ENCODE assay signal across 18 cellular contexts in genomic region chr18:3722662-3723433, GRCh38.
DNase-seq lines count a peak whose midpoint lies in the region; ATAC-seq, FAIRE-seq and TF ChIP-seq lines count a peak whose summit lies in the region.
"Had no signal": no experiment of that assay in that cellular context is flagged by ENCODE, and none has a peak within 500 bp of the region (broad histone marks: within the 10 kb centered on the region; RNA-seq: fewer than 3 reads in every experiment).

No MANE protein-coding gene starts in this region.

- CTCF ChIA-PET in A549 (lab: Yijun Ruan, JAX), result interaction anchor here (0.8 to 1.4 kb wide), 4 partner anchors 8 to 345 kb away, joined by 3 to 5 read pairs (median 4); no protein-coding TSS in a partner anchor

- H4K8ac ChIP-seq in H9 (replicated peaks; ENCODE audit: insufficient read length, low read depth, low read length), result no peak overlapping the region

- POLR2A ChIA-PET in A549 (lab: Yijun Ruan, JAX), result interaction anchor here (0.7 kb wide), 1 partner anchor 129 kb away, joined by 3 read pairs; no protein-coding TSS in a partner anchor

- no peak overlapping the region for H3K14ac ChIP-seq in H9 (ENCODE audit: insufficient read depth, low read length)

- H3K4me1 ChIP-seq in A549, result peaks cover 34% of the 10 kb centered on the region
- peaks cover 2% of the 10 kb centered on the region; the same call in 1 of the 2 replicates for H3K4me1 ChIP-seq in H9 (ENCODE audit: insufficient read depth, low read length)
- H3K4me1 ChIP-seq in lung (ENCODE audit: control insufficient read depth in 2 of 2, insufficient read depth in 2 of 2, low read length in 2 of 2), result no peaks in the 10 kb centered on the region

- H2AK5ac ChIP-seq in H9 (ENCODE audit: insufficient read length, low read length), result no peak overlapping the region

- H3K79me2 ChIP-seq in H9 (ENCODE audit: insufficient read depth, low read length), result no peaks in the 10 kb centered on the region

- H3K4me3 Mint-ChIP-seq in H9 (no peak overlapping the region), brain (peak overlapping the region in 1 of 5 experiments; percentile 64)
- H3K4me3 Mint-ChIP-seq: activated CD4-positive, alpha-beta T cell treated with anti-CD3 and anti-CD28 coated beads, Interleukin-2, amount 10 ng/mL, durations not matched to agents 24 days and 14 days; activated T-cell treated with anti-CD3 and anti-CD28 coated beads, Interleukin-2, amount 50 U/mL, for 24 hours; stimulated activated naive CD8-positive, alpha-beta T cell treated with anti-CD3 and anti-CD28 coated beads, Interleukin-15, Interleukin-2, amounts not matched to agents 100 ng/mL and 50 ng/mL, for 24 hours had no signal

- H3K4me2 ChIP-seq in A549 (peak overlapping the region; percentile 49), H9 (ENCODE audit: insufficient read depth, insufficient read length, low read length) (no peak overlapping the region)

- no peaks in the 10 kb centered on the region for H3K79me1 ChIP-seq in H9 (ENCODE audit: insufficient read depth, low read depth, low read length, poor library complexity, severe bottlenecking)

- H3K9me3 ChIP-seq in A549 (no peaks in the 10 kb centered on the region), H9 (ENCODE audit: control insufficient read depth, low read depth, low read length) (no peaks in the 10 kb centered on the region), lung (ENCODE audit: control insufficient read depth in 2 of 2, insufficient read depth in 1 of 2, low read length in 1 of 2) (no peaks in the 10 kb centered on the region)
- H3K9me3 ChIP-seq: esophagus squamous epithelium had no signal

- H4K5ac ChIP-seq in H9 (ENCODE audit: insufficient read length, low read depth, low read length), result no peak overlapping the region

- H2BK120ac ChIP-seq in H9 (ENCODE audit: low read depth, low read length, poor library complexity, severe bottlenecking), result no peak overlapping the region

- H2AFZ ChIP-seq in H9 (ENCODE audit: low read length), result no peak overlapping the region

- no peak overlapping the region for H3K18ac ChIP-seq in H9 (ENCODE audit: insufficient read length, low read depth, low read length)

- H3K36me3 Mint-ChIP-seq in H9 (ENCODE audit: insufficient read depth in 1 of 3, low read depth in 3 of 3), result no peaks in the 10 kb centered on the region; a peak in 1 of 7 replicates
- H3K36me3 Mint-ChIP-seq in brain, result peaks cover 8% of the 10 kb centered on the region

- ATAC-seq in A549, result no peak
- ATAC-seq in lung (ENCODE audit: insufficient read depth, low FRiP score), result no peak

- H3K27me3 ChIP-seq in H9 (ENCODE audit: insufficient read depth, low read length) (no peaks in the 10 kb centered on the region), lung (ENCODE audit: control insufficient read depth, insufficient read depth) (no peaks in the 10 kb centered on the region)
- H3K27me3 ChIP-seq: esophagus squamous epithelium had no signal

- no peak overlapping the region for H4K91ac ChIP-seq in H9 (ENCODE audit: insufficient read length, low read depth, low read length)

- H3K27me3 Mint-ChIP-seq in H9 (ENCODE audit: low read depth), result no peaks in the 10 kb centered on the region
- peaks cover 3% of the 10 kb centered on the region for H3K27me3 Mint-ChIP-seq in brain

- no peak for FAIRE-seq in A549 (lab: Jason Lieb, UNC)

- H3K27ac ChIP-seq in A549 (no peak overlapping the region; a peak in 1 of 6 replicates), H9 (ENCODE audit: insufficient read length, low read depth, low read length) (no peak overlapping the region), lung (ENCODE audit: low read depth in 1 of 2, low read length in 1 of 2) (no peak overlapping the region)

- no peak for TF ChIP-seq POLR2A in A549 (IDR thresholded peaks at IDR 0.05; ENCODE audit: low read length)

- H3K36me3 ChIP-seq in lung (ENCODE audit: control insufficient read depth in 2 of 2, insufficient read depth in 2 of 2, low read length in 2 of 2), result no peaks in the 10 kb centered on the region
- H3K36me3 ChIP-seq: esophagus squamous epithelium had no signal

- H3K9me3 Mint-ChIP-seq in H9, result no peaks in the 10 kb centered on the region
- no peaks in the 10 kb centered on the region for H3K9me3 Mint-ChIP-seq in brain
- H3K9me3 Mint-ChIP-seq: activated CD4-positive, alpha-beta T cell treated with anti-CD3 and anti-CD28 coated beads, Interleukin-2, amount 10 ng/mL, durations not matched to agents 24 days and 14 days; activated T-cell treated with anti-CD3 and anti-CD28 coated beads, Interleukin-2, amount 50 U/mL, for 24 hours; stimulated activated naive CD8-positive, alpha-beta T cell treated with anti-CD3 and anti-CD28 coated beads, Interleukin-15, Interleukin-2, amounts not matched to agents 100 ng/mL and 50 ng/mL, for 24 hours had no signal

- no peaks in the 10 kb centered on the region for H3K23me2 ChIP-seq in H9 (ENCODE audit: insufficient read length, low read depth, low read length, poor library complexity, severe bottlenecking)

- no peak overlapping the region for H2BK15ac ChIP-seq in H9 (ENCODE audit: low read depth, low read length)

- H3K4me3 ChIP-seq in A549 (no peak overlapping the region), lung (no peak overlapping the region)
- H3K4me3 ChIP-seq: esophagus squamous epithelium had no signal

- no peak overlapping the region for H3K56ac ChIP-seq in H9 (ENCODE audit: insufficient read length, low read depth, low read length)

- WGBS in A549 (ENCODE audit: missing lambda C conversion rate), result 42% methylated on average over 5 of the region's 5 CpGs
- no CpG with 5 or more reads among the region's 5 CpGs for WGBS in H9 (ENCODE audit: extremely low coverage, insufficient read length, low lambda C conversion rate)
- WGBS in lung, 2 donors, result 24 to 35% methylated on average over 5 of the region's 5 CpGs

- no peak overlapping the region for H2BK5ac ChIP-seq in H9 (ENCODE audit: insufficient read length, low read length)

- no peak for TF ChIP-seq EP300 in A549 (IDR thresholded peaks at IDR 0.05)

- DNase-seq in A549 (ENCODE audit: low read depth in 1 of 2, low spot score in 1 of 2), result peak in 1 of 2 experiments; percentile 13
- DNase-seq in H9, result no peak
- DNase-seq in lung (ENCODE audit: low spot score), result peak; percentile 10
- DNase-seq in GM10266 (ENCODE audit: extremely low spot score), result no peak
- no peak for DNase-seq in stimulated activated CD4-positive, alpha-beta T cell treated with anti-CD3 and anti-CD28 coated beads, Interleukin-4, amount 100 ng/mL, for 24 hours
- no peak for DNase-seq in stimulated activated CD4-positive, alpha-beta T cell treated with anti-CD3 and anti-CD28 coated beads, Interleukin-4, amount 100 ng/mL, for 1 hour
- no peak for DNase-seq in NCI-H226
- DNase-seq: activated CD4-positive, alpha-beta T cell treated with anti-CD3 and anti-CD28 coated beads, Interleukin-2, amount 10 ng/mL, durations not matched to agents 24 days and 14 days; activated T-cell treated with anti-CD3 and anti-CD28 coated beads, Interleukin-2, amount 50 U/mL, for 24 hours; DMS153; esophagus squamous epithelium; HCEC 1CT; NCI-H1694 treated with DMSO at 0.1 percent for 48 hours; NCI-H748 treated with DMSO at 0.1 percent for 48 hours; SHP77 treated with DMSO at 0.1 percent for 48 hours; T-helper 9 cell had no signal

- H3K27ac Mint-ChIP-seq in H9 (peak overlapping the region in 2 of 3 experiments; percentile 47 to 67; a peak in 2 of 7 replicates), brain (peak overlapping the region in 3 of 5 experiments; percentile 52 to 93 (median 59))
- H3K27ac Mint-ChIP-seq: activated CD4-positive, alpha-beta T cell treated with anti-CD3 and anti-CD28 coated beads, Interleukin-2, amount 10 ng/mL, durations not matched to agents 24 days and 14 days; activated T-cell treated with anti-CD3 and anti-CD28 coated beads, Interleukin-2, amount 50 U/mL, for 24 hours; stimulated activated naive CD8-positive, alpha-beta T cell treated with anti-CD3 and anti-CD28 coated beads, Interleukin-15, Interleukin-2, amounts not matched to agents 100 ng/mL and 50 ng/mL, for 24 hours had no signal

- no peak overlapping the region for H2BK12ac ChIP-seq in H9 (ENCODE audit: insufficient read length, low read depth, low read length)

- TF ChIP-seq CTCF in A549 (IDR thresholded peaks at IDR 0.05), result no peak
- TF ChIP-seq CTCF in H9 (conservative IDR thresholded peaks at IDR 0.05), result no peak
- no peak for TF ChIP-seq CTCF in brain (conservative IDR thresholded peaks at IDR 0.05)
- TF ChIP-seq CTCF in lung (IDR thresholded peaks at IDR 0.05; ENCODE audit: control extremely low read depth, extremely low read depth), result no peak
- TF ChIP-seq CTCF in GM10266 (IDR thresholded peaks at IDR 0.05; ENCODE audit: control insufficient read depth, insufficient read depth, low read depth, missing control alignments), result no peak

- H4K20me1 ChIP-seq in H9 (ENCODE audit: control insufficient read depth, insufficient read depth, insufficient read length), result no peaks in the 10 kb centered on the region

- no peak overlapping the region for H3T11ph ChIP-seq in H9 (ENCODE audit: low read length)

- H3K9ac ChIP-seq in H9 (ENCODE audit: extremely low read depth, insufficient read length, low read length), result no peak overlapping the region

- H3K23ac ChIP-seq in H9 (ENCODE audit: insufficient read length, low read depth, low read length), result no peak overlapping the region

- H2BK20ac ChIP-seq in H9 (ENCODE audit: low read depth, low read length, poor library complexity, severe bottlenecking), result no peak overlapping the region

- no peak overlapping the region for H3K4ac ChIP-seq in H9 (ENCODE audit: low read depth, low read length)

- H3K4me1 Mint-ChIP-seq in H9 (peaks cover 27 to 33% of the 10 kb centered on the region in 2 experiments), brain (peaks cover 31% of the 10 kb centered on the region)
- H3K4me1 Mint-ChIP-seq: activated CD4-positive, alpha-beta T cell treated with anti-CD3 and anti-CD28 coated beads, Interleukin-2, amount 10 ng/mL, durations not matched to agents 24 days and 14 days had no signal

- no peak for TF ChIP-seq RAD21 in A549 (conservative IDR thresholded peaks at IDR 0.05 in 1 of 2, IDR thresholded peaks at IDR 0.05 in 1 of 2)

TF ChIP-seq in A549, 52 proteins besides CTCF, POLR2A, EP300 and RAD21:
- TF ChIP-seq MAX (IDR thresholded peaks at IDR 0.05) (no peak), MAFK (IDR thresholded peaks at IDR 0.05; ENCODE audit: partially characterized antibody) (peak; percentile 99)
